In the genomic region with DNA sequence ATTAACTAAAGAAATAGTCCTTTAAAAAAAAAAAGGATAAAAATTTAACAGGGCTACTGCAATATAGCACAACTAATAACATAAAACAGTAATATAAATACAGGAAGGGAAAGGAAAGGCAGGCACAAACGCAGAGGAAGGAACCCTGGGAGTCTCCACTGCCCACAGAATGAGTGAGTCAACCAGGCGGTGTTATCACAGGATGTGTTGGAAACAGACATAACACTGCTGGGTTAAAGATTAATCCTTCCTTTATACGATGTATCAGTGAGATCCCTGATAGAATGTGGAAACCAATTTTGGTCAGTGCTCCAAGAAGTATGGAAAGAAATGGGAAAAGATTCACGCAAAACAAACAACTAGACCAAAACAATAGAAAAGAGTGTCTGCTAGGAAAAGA, we compare ENCODE assay signal across 9 cellular contexts. TPM values are rescaled to one million over a fixed set of nuclear protein-coding genes. Genes with fewer than 3 reads are reported as not detected.
DNase-seq lines count a peak whose midpoint lies in the region; ATAC-seq, FAIRE-seq and TF ChIP-seq lines count a peak whose summit lies in the region.
"Had no signal": no experiment of that assay in that cellular context is flagged by ENCODE, and none has a peak within 500 bp of the region (broad histone marks: within the 10 kb centered on the region; RNA-seq: fewer than 3 reads in every experiment).

No MANE protein-coding gene starts in this region.

- POLR2A ChIA-PET in Caco-2 (lab: Charles Lee) (no interaction called here), endothelial cell of umbilical vein (lab: Charles Lee) (no interaction called here)

- H3K4me1 ChIP-seq in Caco-2, result peaks cover 30% of the 10 kb centered on the region; the same call in 1 of the 2 replicates
- peaks cover 45% of the 10 kb centered on the region for H3K4me1 ChIP-seq in endothelial cell of umbilical vein (ENCODE audit: control insufficient read depth, extremely low read depth, insufficient read depth, low read length)

- H3K9me3 Mint-ChIP-seq in Caco-2 (ENCODE audit: unreplicated experiment) (no peaks in the 10 kb centered on the region), neural crest cell (no peaks in the 10 kb centered on the region)

- no peaks in the 10 kb centered on the region for H4K20me1 ChIP-seq in endothelial cell of umbilical vein (replicated peaks; ENCODE audit: control insufficient read depth, extremely low read depth, insufficient read depth, low read length)

- dilution Hi-C loops in endothelial cell of umbilical vein (cut with MboI; ENCODE audit: extremely low pct_ligation_motif_present, low sequenced_read_pairs), result no loop called here

- intact Hi-C loops in Caco-2 (cut with micrococcal nuclease; ENCODE audit: unreplicated experiment) (no loop called here), endothelial cell of umbilical vein (cut with micrococcal nuclease) (loop anchor here (1.0 kb wide), 4 partner anchors 35 to 94 kb away; a partner anchor contains a TSS)

- peak overlapping the region; percentile 78 for H3K4me2 ChIP-seq in endothelial cell of umbilical vein (ENCODE audit: insufficient read depth, low read length)

- TF ChIP-seq POLR2A in endothelial cell of umbilical vein (IDR thresholded peaks at IDR 0.05; ENCODE audit: low read depth, low read length), result peak; percentile 48

- H3K27ac ChIP-seq in endothelial cell of umbilical vein (ENCODE audit: insufficient read depth, low read depth, low read length), result peak overlapping the region; percentile 90

- H3K79me2 ChIP-seq in endothelial cell of umbilical vein (ENCODE audit: control insufficient read depth, insufficient read depth, low read length), result no peaks in the 10 kb centered on the region

- H3K4me1 Mint-ChIP-seq in Caco-2 (ENCODE audit: low read depth, unreplicated experiment) (peaks cover 35% of the 10 kb centered on the region), neural crest cell (peaks cover 9% of the 10 kb centered on the region)

- peak overlapping the region; percentile 35 for H3K9ac ChIP-seq in endothelial cell of umbilical vein (replicated peaks; ENCODE audit: extremely low read depth, insufficient read depth, low read length)

- H3K9me1 ChIP-seq in endothelial cell of umbilical vein (replicated peaks; ENCODE audit: control insufficient read depth, extremely low read depth, insufficient read depth, low read length), result no peaks in the 10 kb centered on the region

- TF ChIP-seq CTCF in Caco-2 (IDR thresholded peaks at IDR 0.05; ENCODE audit: insufficient read depth in 1 of 2, low read depth in 1 of 2, low read length in 1 of 2, severe bottlenecking in 1 of 2, unreplicated experiment in 1 of 2) (no peak), endothelial cell of umbilical vein (IDR thresholded peaks at IDR 0.05; ENCODE audit: extremely low read depth in 1 of 2, insufficient read depth in 1 of 2, low read depth in 1 of 2, low read length in 2 of 2) (no peak), neural crest cell (conservative IDR thresholded peaks at IDR 0.05) (no peak)

- FAIRE-seq in endothelial cell of umbilical vein (lab: Jason Lieb, UNC), result peak; percentile 85

- H3K9me3 ChIP-seq in Caco-2, result no peaks in the 10 kb centered on the region
- no peaks in the 10 kb centered on the region for H3K9me3 ChIP-seq in endothelial cell of umbilical vein (replicated peaks; ENCODE audit: control insufficient read depth, insufficient read depth, low read length)

- H3K27me3 ChIP-seq in Caco-2 (replicated peaks; ENCODE audit: control insufficient read depth, insufficient read depth, low read length), result no peaks in the 10 kb centered on the region
- no peaks in the 10 kb centered on the region for H3K27me3 ChIP-seq in endothelial cell of umbilical vein (ENCODE audit: control insufficient read depth in 2 of 2, insufficient read depth in 2 of 2, low read length in 2 of 2)

- H3K4me3 ChIP-seq in Caco-2 (ENCODE audit: low read depth, low read length) (no peak overlapping the region), endothelial cell of umbilical vein (replicated peaks in 1 of 3; ENCODE audit: insufficient read depth in 1 of 3, low read depth in 1 of 3, low read length in 3 of 3) (peak overlapping the region in 1 of 3 experiments; percentile 11)

- H3K4me3 Mint-ChIP-seq in Caco-2 (ENCODE audit: unreplicated experiment) (no peak overlapping the region), neural crest cell (no peak overlapping the region)

- H2AFZ ChIP-seq in endothelial cell of umbilical vein (ENCODE audit: low read depth, low read length), result no peak overlapping the region

- no peaks in the 10 kb centered on the region for H3K36me3 ChIP-seq in Caco-2 (ENCODE audit: control insufficient read depth, insufficient read depth, low read length)
- no peaks in the 10 kb centered on the region for H3K36me3 ChIP-seq in endothelial cell of umbilical vein (ENCODE audit: control insufficient read depth in 2 of 2, extremely low read depth in 1 of 2, insufficient read depth in 2 of 2, low read length in 2 of 2)

- H3K27ac Mint-ChIP-seq in Caco-2 (ENCODE audit: unreplicated experiment), result peak overlapping the region; percentile 63
- H3K27ac Mint-ChIP-seq in neural crest cell (ENCODE audit: unreplicated experiment), result peak overlapping the region; percentile 13

- ATAC-seq in GM21619 (IDR thresholded peaks at IDR 0.05; ENCODE audit: unreplicated experiment) (no peak), GM18867 (IDR thresholded peaks at IDR 0.05; ENCODE audit: unreplicated experiment) (no peak)

- H3K27me3 Mint-ChIP-seq in Caco-2 (ENCODE audit: insufficient read depth, unreplicated experiment) (no peaks in the 10 kb centered on the region), neural crest cell (ENCODE audit: low read depth) (no peaks in the 10 kb centered on the region)

- CTCF ChIA-PET in Caco-2 (lab: Charles Lee) (no interaction called here), endothelial cell of umbilical vein (lab: Charles Lee) (no interaction called here)

- no TSS peak for BruUV-seq in Caco-2 (replicated peaks; lab: Mats Ljungman, UMichigan)
- no TSS peak for BruUV-seq in endothelial cell of umbilical vein (replicated peaks; lab: Mats Ljungman, UMichigan)

- peaks cover 38% of the 10 kb centered on the region for H3K36me3 Mint-ChIP-seq in Caco-2 (ENCODE audit: insufficient read depth, unreplicated experiment)
- no peaks in the 10 kb centered on the region for H3K36me3 Mint-ChIP-seq in neural crest cell (ENCODE audit: low read depth)

- DNase-seq in Caco-2, result peak in 1 of 2 experiments; percentile 44
- DNase-seq in OCI-M1 (lab: John Stamatoyannopoulos, UW), result peak; percentile 72
- DNase-seq in endothelial cell of umbilical vein (ENCODE audit: low read depth, low spot score), result peak; percentile 96
- no peak for DNase-seq in neural crest cell (ENCODE audit: low read depth, low spot score)
- no peak for DNase-seq in cerebellar nuclear complex (lab: John Stamatoyannopoulos, UW)
- no peak for DNase-seq in NCI-H2081 (lab: John Stamatoyannopoulos, UW)
- DNase-seq: effector CD4-positive, alpha-beta T cell had no signal

TF ChIP-seq in endothelial cell of umbilical vein, 7 proteins besides CTCF, POLR2A, EP300 and RAD21:
- TF ChIP-seq JUN (IDR thresholded peaks at IDR 0.05; ENCODE audit: borderline replicate concordance, insufficient read depth, insufficient read length, low read depth), result peak; percentile 87
- peak; percentile 92 for TF ChIP-seq GATA2 (IDR thresholded peaks at IDR 0.05; ENCODE audit: insufficient read depth, insufficient read length, low read depth, low read length)
- TF ChIP-seq FOS (IDR thresholded peaks at IDR 0.05; ENCODE audit: borderline replicate concordance, insufficient read depth, low read length), result peak; percentile 96
- peak; percentile 89 for TF ChIP-seq POLR2AphosphoS5 (IDR thresholded peaks at IDR 0.05; ENCODE audit: insufficient read depth, low read depth, low read length)
- TF ChIP-seq EZH2 (IDR thresholded peaks at IDR 0.05; ENCODE audit: borderline replicate concordance, low read depth, low read length, severe bottlenecking), result no peak
- no peak for TF ChIP-seq MYC (IDR thresholded peaks at IDR 0.05; ENCODE audit: low read depth, low read length)

RNA-seq across cellular contexts. Expression of a gene that starts 47.9 kb away (rescaled TPM):
- total RNA-seq in Caco-2 (2022) (23.5 and 25.1 TPM in 2 replicates), endothelial cell of umbilical vein (14.0 and 17.8 TPM in 2 replicates), neural crest cell (17.3 and 17.4 TPM in 2 replicates)
- polyA plus RNA-seq in endothelial cell of umbilical vein, result 5.7 and 5.9 TPM in 2 replicates
- polyA plus RNA-seq in endothelial cell of umbilical vein (2011; cell fraction: cytosol; rRNA removed), result 3.4 and 4.0 TPM in 2 replicates
- 20.7 and 24.2 TPM in 2 replicates for polyA plus RNA-seq in endothelial cell of umbilical vein (2011; cell fraction: nucleus; rRNA removed)
- 10.1 and 10.8 TPM in 2 replicates for polyA plus RNA-seq in endothelial cell of umbilical vein (2012)
- 12.2 and 12.3 TPM in 2 replicates for polyA minus RNA-seq in endothelial cell of umbilical vein
- 9.4 TPM for polyA minus RNA-seq in endothelial cell of umbilical vein (2011; cell fraction: cytosol; rRNA and poly(A)+ RNA removed)
- 27.2 and 36.2 TPM in 2 replicates for polyA minus RNA-seq in endothelial cell of umbilical vein (2011; cell fraction: nucleus; rRNA and poly(A)+ RNA removed)

RNA-seq across cellular contexts. Expression of a gene that starts 48.2 kb away (rescaled TPM):
- total RNA-seq in Caco-2 (2022) (76.9 and 77.4 TPM in 2 replicates), endothelial cell of umbilical vein (85.2 and 91.3 TPM in 2 replicates), neural crest cell (79.1 and 80.8 TPM in 2 replicates)
- polyA plus RNA-seq in endothelial cell of umbilical vein, result 53.3 and 57.8 TPM in 2 replicates
- 77.4 and 78.5 TPM in 2 replicates for polyA plus RNA-seq in endothelial cell of umbilical vein (2011; cell fraction: cytosol; rRNA removed)
- 97.8 and 107 TPM in 2 replicates for polyA plus RNA-seq in endothelial cell of umbilical vein (2011; cell fraction: nucleus; rRNA removed)
- polyA plus RNA-seq in endothelial cell of umbilical vein (2012), result 92.8 and 105 TPM in 2 replicates
- 141 and 142 TPM in 2 replicates for polyA minus RNA-seq in endothelial cell of umbilical vein
- 22.4 TPM for polyA minus RNA-seq in endothelial cell of umbilical vein (2011; cell fraction: cytosol; rRNA and poly(A)+ RNA removed)
- 157 and 235 TPM in 2 replicates for polyA minus RNA-seq in endothelial cell of umbilical vein (2011; cell fraction: nucleus; rRNA and poly(A)+ RNA removed)

Comparison
In these comparisons a context has a peak if more than half of its experiments do, and no peak if none do; other contexts are left out.
1. DNase-seq: peak in OCI-M1 (single experiment) and endothelial cell of umbilical vein (single experiment); none in neural crest cell (single experiment), cerebellar nuclear complex (0 of 2) and NCI-H2081 (0 of 2).